Comparison of ENCODE assay signal across 13 cellular contexts in genomic region chrX:140713174-140713539, GRCh38. TPM values are rescaled to one million over a fixed set of nuclear protein-coding genes. Genes with fewer than 3 reads are reported as not detected.
DNase-seq lines count a peak whose midpoint lies in the region; ATAC-seq and TF ChIP-seq lines count a peak whose summit lies in the region.
"Had no signal": no experiment of that assay in that cellular context is flagged by ENCODE, and none has a peak within 500 bp of the region (broad histone marks: within the 10 kb centered on the region; RNA-seq: fewer than 3 reads in every experiment).

No MANE protein-coding gene starts in this region.

- H4K91ac ChIP-seq in neuronal stem cell (ENCODE audit: low read depth, low read length, poor library complexity): no peak overlapping the region

- no peaks in the 10 kb centered on the region for H3K36me3 Mint-ChIP-seq in chondrocyte (ENCODE audit: low read depth)

- H3K27ac Mint-ChIP-seq in chondrocyte (ENCODE audit: unreplicated experiment): no peak overlapping the region

- no peak overlapping the region for H3K9ac ChIP-seq in neuronal stem cell (ENCODE audit: low read depth, low read length, poor library complexity)

- no peak overlapping the region for H3K27ac ChIP-seq in neuronal stem cell (replicated peaks; ENCODE audit: low read length)
- H3K27ac ChIP-seq: upper lobe of left lung had no signal

- no peak overlapping the region for H2BK120ac ChIP-seq in neuronal stem cell (ENCODE audit: low read depth, low read length)

- H2AK5ac ChIP-seq in neuronal stem cell (ENCODE audit: low read depth, low read length): no peak overlapping the region

- no peak overlapping the region for H4K8ac ChIP-seq in neuronal stem cell (ENCODE audit: low read depth, low read length)

- peaks cover 5 to 36% of the 10 kb centered on the region in 2 donors for H3K36me3 ChIP-seq in neuronal stem cell (replicated peaks in 1 of 2; ENCODE audit: control insufficient read depth in 2 of 2, insufficient read depth in 2 of 2, low read length in 2 of 2)
- H3K36me3 ChIP-seq: upper lobe of left lung had no signal

- H3K79me1 ChIP-seq in neuronal stem cell (ENCODE audit: low read depth, low read length): no peaks in the 10 kb centered on the region

- TF ChIP-seq CTCF in chondrocyte (IDR thresholded peaks at IDR 0.05): no peak

- peak overlapping the region in 1 of 2 donors; percentile 7 for H3K4me3 ChIP-seq in neuronal stem cell (ENCODE audit: low read length in 2 of 2)

- no peaks in the 10 kb centered on the region for H3K9me3 Mint-ChIP-seq in chondrocyte (ENCODE audit: low read depth)

- peaks cover 4% of the 10 kb centered on the region for H3K27me3 Mint-ChIP-seq in chondrocyte (ENCODE audit: low read depth)

- H3K23ac ChIP-seq in neuronal stem cell (ENCODE audit: low read depth, low read length, poor library complexity): no peak overlapping the region

- no peaks in the 10 kb centered on the region for H3K9me3 ChIP-seq in neuronal stem cell (replicated peaks in 1 of 2; ENCODE audit: control insufficient read depth in 2 of 2, insufficient read depth in 1 of 2, low read depth in 1 of 2, low read length in 2 of 2)
- H3K9me3 ChIP-seq: upper lobe of left lung had no signal

- H2AFZ ChIP-seq in neuronal stem cell (ENCODE audit: low read length): peak overlapping the region; percentile 35

- no peak overlapping the region for H2BK15ac ChIP-seq in neuronal stem cell (ENCODE audit: low read length)

- H2BK5ac ChIP-seq in neuronal stem cell (ENCODE audit: low read length): no peak overlapping the region

- peak overlapping the region; percentile 67 for H3K4me3 Mint-ChIP-seq in chondrocyte (ENCODE audit: unreplicated experiment)

- no peak for DNase-seq in chondrocyte (ENCODE audit: low spot score)
- no peak for DNase-seq in neuronal stem cell (ENCODE audit: low spot score)
- no peak for DNase-seq in AML-193 (lab: John Stamatoyannopoulos, UW)
- no peak for DNase-seq in midbrain (lab: John Stamatoyannopoulos, UW)
- DNase-seq in activated naive CD4-positive, alpha-beta T cell treated with Interleukin-2 at 50 U/mL for 16 hours: no peak
- DNase-seq: activated CD8-positive, alpha-beta memory T cell treated with anti-CD3 and anti-CD28 coated beads, Interleukin-2, amount 50 U/mL, for 4 hours; cortex of kidney; NCI-H187 treated with DMSO at 0.1 percent for 48 hours; stimulated activated CD4-positive, alpha-beta T cell treated with anti-CD3 and anti-CD28 coated beads, Interleukin-12 subunit alpha, Interleukin-12 subunit beta, amount 100 ng/mL, for 4 hours had no signal

- no CpG with 5 or more reads among the region's 6 CpGs for WGBS in neuronal stem cell (ENCODE audit: extremely low coverage in 2 of 2, insufficient read length in 2 of 2, insufficient replicate concordance in 1 of 2), 2 donors

- no peak overlapping the region for H2BK12ac ChIP-seq in neuronal stem cell (ENCODE audit: low read length)

- H3K4me2 ChIP-seq in neuronal stem cell (ENCODE audit: insufficient read depth, low read length, poor library complexity, severe bottlenecking): peak overlapping the region; percentile 18

- H3K18ac ChIP-seq in neuronal stem cell (ENCODE audit: low read length): no peak overlapping the region

- H3K4me1 ChIP-seq in neuronal stem cell (ENCODE audit: control insufficient read depth in 2 of 2, insufficient read depth in 1 of 2, low read depth in 1 of 2, low read length in 2 of 2): peaks cover 4 to 7% of the 10 kb centered on the region in 2 donors
- H3K4me1 ChIP-seq: upper lobe of left lung had no signal

- H3K4ac ChIP-seq in neuronal stem cell (ENCODE audit: low read length): no peak overlapping the region

- H3K14ac ChIP-seq in neuronal stem cell (ENCODE audit: low read length): no peak overlapping the region

- peak; percentile 69 for ATAC-seq in GM18511 (IDR thresholded peaks at IDR 0.05; ENCODE audit: unreplicated experiment)
- ATAC-seq in HG03521 (IDR thresholded peaks at IDR 0.05; ENCODE audit: unreplicated experiment): peak; percentile 64
- ATAC-seq in GM21737 (IDR thresholded peaks at IDR 0.05; ENCODE audit: unreplicated experiment): no peak

- peaks cover 20% of the 10 kb centered on the region for H3K4me1 Mint-ChIP-seq in chondrocyte (ENCODE audit: low read depth)

- no peaks in the 10 kb centered on the region for H3K27me3 ChIP-seq in neuronal stem cell (ENCODE audit: control insufficient read depth in 3 of 3, insufficient read depth in 3 of 3, low read depth in 1 of 3, low read length in 3 of 3)
- H3K27me3 ChIP-seq: upper lobe of left lung had no signal

RNA-seq across cellular contexts. Expression of gene LINC00632, which starts 3.6 kb away (rescaled TPM):
- total RNA-seq in chondrocyte: 617 to 626 TPM (median 624 TPM) in 3 replicates
- polyA plus RNA-seq in neuronal stem cell (2013, experiment 1 of 2): 21.0 TPM
- polyA plus RNA-seq in neuronal stem cell (2013, experiment 2 of 2): 20.5 TPM
